In genomic region chr16:74635303-74635702, GRCh38 we compare ENCODE assay signal across 1 cellular context.
TF ChIP-seq lines count a peak whose summit lies in the region.

No MANE protein-coding gene starts in this region.

TF ChIP-seq in HepG2, 621 proteins besides CTCF, POLR2A, EP300 and RAD21 (continued from another document and continues in another):
- peak; percentile 30; the same call in 1 of the 2 replicates for TF ChIP-seq ELF3 (CRISPR knock-in tag; IDR thresholded peaks at IDR 0.05)
- no peak for TF ChIP-seq ZBTB44 (CRISPR knock-in tag; IDR thresholded peaks at IDR 0.05)
- no peak for TF ChIP-seq CBX1 (IDR thresholded peaks at IDR 0.05; ENCODE audit: low read depth)
- TF ChIP-seq ATF4 (CRISPR knock-in tag; IDR thresholded peaks at IDR 0.05) = no peak
- no peak for TF ChIP-seq KLF11 (CRISPR knock-in tag; IDR thresholded peaks at IDR 0.05)
- TF ChIP-seq NCOA2 (CRISPR knock-in tag; IDR thresholded peaks at IDR 0.05) = no peak
- no peak for TF ChIP-seq HNF4G (IDR thresholded peaks at IDR 0.05; ENCODE audit: borderline replicate concordance, low read depth, low read length)
- TF ChIP-seq HNF4G (CRISPR knock-in tag; IDR thresholded peaks at IDR 0.05; ENCODE audit: borderline replicate concordance, low read depth) = no peak
- no peak for TF ChIP-seq MAFK (conservative IDR thresholded peaks at IDR 0.05 in 1 of 2, IDR thresholded peaks at IDR 0.05 in 1 of 2; ENCODE audit: low read length in 2 of 2)
- no peak for TF ChIP-seq ZNF280B (CRISPR knock-in tag; IDR thresholded peaks at IDR 0.05; ENCODE audit: borderline replicate concordance)
- no peak for TF ChIP-seq ZNF282 (IDR thresholded peaks at IDR 0.05; ENCODE audit: partially characterized antibody)
- TF ChIP-seq CAMTA2 (CRISPR knock-in tag; IDR thresholded peaks at IDR 0.05; ENCODE audit: borderline replicate concordance) = no peak
- TF ChIP-seq NFRKB (IDR thresholded peaks at IDR 0.05) = no peak
- peak; percentile 54; the same call in 1 of the 2 replicates for TF ChIP-seq ZNF503 (CRISPR knock-in tag; IDR thresholded peaks at IDR 0.05)
- TF ChIP-seq NR1H2 (CRISPR knock-in tag; IDR thresholded peaks at IDR 0.05; ENCODE audit: borderline replicate concordance, low read depth) = no peak
- no peak for TF ChIP-seq RCOR2 (CRISPR knock-in tag; IDR thresholded peaks at IDR 0.05)
- no peak for TF ChIP-seq PATZ1 (CRISPR knock-in tag; IDR thresholded peaks at IDR 0.05)
- no peak for TF ChIP-seq ZNF235 (CRISPR knock-in tag; IDR thresholded peaks at IDR 0.05; ENCODE audit: borderline replicate concordance)
- no peak for TF ChIP-seq PREB (CRISPR knock-in tag; IDR thresholded peaks at IDR 0.05)
- no peak for TF ChIP-seq ZNF275 (CRISPR knock-in tag; IDR thresholded peaks at IDR 0.05; ENCODE audit: borderline replicate concordance)
- no peak for TF ChIP-seq ZNF576 (CRISPR knock-in tag; IDR thresholded peaks at IDR 0.05)
- TF ChIP-seq NRL (CRISPR knock-in tag; IDR thresholded peaks at IDR 0.05; ENCODE audit: borderline replicate concordance) = no peak
- no peak for TF ChIP-seq PLRG1 (conservative IDR thresholded peaks at IDR 0.05)
- TF ChIP-seq TEF (CRISPR knock-in tag; IDR thresholded peaks at IDR 0.05) = no peak
- no peak for TF ChIP-seq ZNF777 (CRISPR knock-in tag; IDR thresholded peaks at IDR 0.05)
- 0 out of 2 replicates have a peak, but pooled peaks have one; percentile 39 for TF ChIP-seq ZNF800 (CRISPR knock-in tag; IDR thresholded peaks at IDR 0.05)
- no peak for TF ChIP-seq EZH2 (conservative IDR thresholded peaks at IDR 0.05; ENCODE audit: low read depth, low read length)
- TF ChIP-seq ZBED4 (CRISPR knock-in tag; IDR thresholded peaks at IDR 0.05; ENCODE audit: borderline replicate concordance) = no peak
- TF ChIP-seq FOXK1 (CRISPR knock-in tag; IDR thresholded peaks at IDR 0.05; ENCODE audit: borderline replicate concordance, low read depth) = peak; percentile 80
- TF ChIP-seq GLMP (CRISPR knock-in tag; IDR thresholded peaks at IDR 0.05; ENCODE audit: borderline replicate concordance) = no peak
- no peak for TF ChIP-seq MEIS1 (CRISPR knock-in tag; IDR thresholded peaks at IDR 0.05; ENCODE audit: borderline replicate concordance)
- TF ChIP-seq ZNF773 (CRISPR knock-in tag; IDR thresholded peaks at IDR 0.05; ENCODE audit: borderline replicate concordance) = no peak
- no peak for TF ChIP-seq KDM3A (CRISPR knock-in tag; IDR thresholded peaks at IDR 0.05; ENCODE audit: low read depth)
- TF ChIP-seq MXD3 (CRISPR knock-in tag; IDR thresholded peaks at IDR 0.05) = no peak
- no peak for TF ChIP-seq SCMH1 (CRISPR knock-in tag; IDR thresholded peaks at IDR 0.05; ENCODE audit: borderline replicate concordance)
- no peak for TF ChIP-seq TFDP2 (CRISPR knock-in tag; IDR thresholded peaks at IDR 0.05)
